ENCODE assay signal across 14 cellular contexts in genomic region chr11:83042966-83043711, GRCh38. TPM values are rescaled to one million over a fixed set of nuclear protein-coding genes. Genes with fewer than 3 reads are reported as not detected.
DNase-seq lines count a peak whose midpoint lies in the region; ATAC-seq and TF ChIP-seq lines count a peak whose summit lies in the region.
"Had no signal": no experiment of that assay in that cellular context is flagged by ENCODE, and none has a peak within 500 bp of the region (broad histone marks: within the 10 kb centered on the region; RNA-seq: fewer than 3 reads in every experiment).

No MANE protein-coding gene starts in this region.

- DNase-seq in H4 (ENCODE audit: low spot score), result peak; percentile 67
- peak; percentile 45 for DNase-seq in fibroblast of pulmonary artery (ENCODE audit: low read depth)
- no peak for DNase-seq in sciatic nerve (ENCODE audit: low spot score)
- no peak for DNase-seq in GF-D8 (lab: John Stamatoyannopoulos, UW)
- DNase-seq in DMS 273 treated with DMSO at 0.1 percent for 48 hours (lab: John Stamatoyannopoulos, UW), result no peak
- no peak for DNase-seq in endodermal cell
- DNase-seq: activated T-cell treated with anti-CD3 and anti-CD28 coated beads for 4 hours, DMS79 treated with DMSO at 0.1 percent for 48 hours, SW 1271, upper lobe of left lung had no signal

- H3K4me3 ChIP-seq in fibroblast of pulmonary artery (replicated peaks; ENCODE audit: low read depth, low read length) (no peak overlapping the region), endodermal cell (ENCODE audit: low read length) (no peak overlapping the region)
- H3K4me3 ChIP-seq: GM12878, upper lobe of left lung had no signal

- no peak for ATAC-seq in SK-N-SH treated with all-trans-retinoic acid at 6 μM for 48 hours
- peak; percentile 73 for ATAC-seq in sciatic nerve
- ATAC-seq in HG03439 (IDR thresholded peaks at IDR 0.05; ENCODE audit: unreplicated experiment), result no peak
- ATAC-seq: GM12878 had no signal

- no peak overlapping the region for H3K27ac Mint-ChIP-seq in endodermal cell

- no peak overlapping the region for H3K9ac ChIP-seq in endodermal cell (ENCODE audit: extremely low read depth, low read length, poor library complexity, severe bottlenecking)
- H3K9ac ChIP-seq: parathyroid adenoma had no signal

- 85 to 100% methylated on average over 2 of the region's 3 CpGs for WGBS in endodermal cell (ENCODE audit: insufficient coverage in 1 of 2, insufficient read length in 1 of 2), 2 experiments

- no peaks in the 10 kb centered on the region for H3K9me3 ChIP-seq in endodermal cell (ENCODE audit: control insufficient read depth, low read length)
- H3K9me3 ChIP-seq: upper lobe of left lung had no signal

- H3K4me3 Mint-ChIP-seq in endodermal cell, result no peak overlapping the region

- H3K9me3 Mint-ChIP-seq in endodermal cell, result no peaks in the 10 kb centered on the region

- peaks cover 5% of the 10 kb centered on the region for H3K36me3 Mint-ChIP-seq in endodermal cell (ENCODE audit: low read depth)

- TF ChIP-seq CTCF in fibroblast of pulmonary artery (IDR thresholded peaks at IDR 0.05; ENCODE audit: low read length, missing control alignments) (no peak), endodermal cell (conservative IDR thresholded peaks at IDR 0.05) (no peak)

- intact Hi-C loops in sciatic nerve (cut with DNase I), result no loop called here

- H3K27me3 Mint-ChIP-seq in endodermal cell (ENCODE audit: insufficient read depth), result no peaks in the 10 kb centered on the region

- no peaks in the 10 kb centered on the region for H3K4me1 ChIP-seq in endodermal cell (ENCODE audit: control insufficient read depth, insufficient read depth, low read length)
- H3K4me1 ChIP-seq: parathyroid adenoma had no signal

- H3K36me3 ChIP-seq in endodermal cell (ENCODE audit: control insufficient read depth, insufficient read depth, low read length), result no peaks in the 10 kb centered on the region
- H3K36me3 ChIP-seq: upper lobe of left lung had no signal

- H3K27me3 ChIP-seq in endodermal cell (ENCODE audit: control insufficient read depth, insufficient read depth, low read length, poor library complexity, severe bottlenecking), result no peaks in the 10 kb centered on the region
- H3K27me3 ChIP-seq: upper lobe of left lung had no signal

- peaks cover 10% of the 10 kb centered on the region for H3K4me1 Mint-ChIP-seq in endodermal cell

- no peak overlapping the region for H3K27ac ChIP-seq in endodermal cell (ENCODE audit: low read depth, low read length)
- H3K27ac ChIP-seq: parathyroid adenoma, upper lobe of left lung had no signal

TF ChIP-seq in SK-N-SH treated with all-trans-retinoic acid at 6 μM for 48 hours, 23 proteins besides CTCF, POLR2A, EP300 and RAD21:
- peak; percentile 55; the same call in 1 of the 2 replicates for TF ChIP-seq ISL1 (CRISPR knock-in tag; IDR thresholded peaks at IDR 0.05)
- TF ChIP-seq ZNF565 (CRISPR knock-in tag; conservative IDR thresholded peaks at IDR 0.05; ENCODE audit: low read depth), result no peak

RNA-seq across cellular contexts. Expression of gene RAB30, which starts 28.6 kb away (rescaled TPM):
- 15.3 and 16.9 TPM in 2 replicates for total RNA-seq in H4 (2014; rRNA removed; shearing (Covaris generic))
- total RNA-seq in sciatic nerve (57.1 TPM), endodermal cell (10 to 100 TPM in 1 of 2 donors, 1 to 10 TPM in 1; 8.4 to 15.8 TPM)
- polyA plus RNA-seq in endodermal cell (2013, experiment 1 of 2), result 10.8 TPM
- 8.2 TPM for polyA plus RNA-seq in endodermal cell (2013, experiment 2 of 2)

Comparison
In these comparisons a context has a peak if more than half of its experiments do, and no peak if none do; other contexts are left out.
1. DNase-seq: peak in H4 (single experiment) and fibroblast of pulmonary artery (single experiment); none in sciatic nerve (single experiment), GF-D8 (single experiment), DMS 273 treated with DMSO at 0.1 percent for 48 hours (single experiment) and endodermal cell (single experiment).